Comparison of ENCODE assay signal across 13 cellular contexts in the genomic region with DNA sequence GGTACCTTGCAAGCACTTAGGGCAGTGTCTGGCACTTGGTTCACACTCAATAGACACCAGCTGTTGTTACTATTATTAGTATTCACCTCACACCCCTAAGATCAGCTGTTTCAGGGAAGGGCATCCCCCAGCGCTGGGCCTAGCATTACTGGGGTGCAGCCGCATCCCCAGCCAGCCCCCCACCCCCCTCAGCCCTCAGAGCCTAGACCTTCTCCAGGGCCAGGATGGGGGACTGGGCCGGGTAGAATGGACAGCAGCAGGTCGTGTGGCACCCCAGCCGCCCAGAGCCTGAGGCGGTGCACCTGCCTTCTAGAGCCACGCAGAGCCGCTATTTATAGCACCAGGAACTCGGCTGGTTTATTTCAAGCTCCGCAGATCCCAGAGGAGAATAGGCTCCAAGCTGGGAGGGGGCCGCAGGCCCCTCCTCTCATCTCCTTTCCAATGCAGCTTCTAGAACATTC.
DNase-seq lines count a peak whose midpoint lies in the region.
"Had no signal": no experiment of that assay in that cellular context is flagged by ENCODE, and none has a peak within 500 bp of the region (broad histone marks: within the 10 kb centered on the region; RNA-seq: fewer than 3 reads in every experiment).

No MANE protein-coding gene starts in this region.

- peak overlapping the region; percentile 53 for H3K27ac ChIP-seq in angular gyrus (ENCODE audit: low read depth, low read length)
- H3K27ac ChIP-seq: coronary artery had no signal

- DNase-seq in COLO668 (lab: John Stamatoyannopoulos, UW; ENCODE audit: unreplicated experiment) (peak; percentile 88), NCI-H2081 treated with DMSO at 0.1 percent for 48 hours (lab: John Stamatoyannopoulos, UW) (peak; percentile 56), midbrain (lab: John Stamatoyannopoulos, UW) (peak; percentile 1), SKM-1 treated with dmso at 0.1 percent for 144 hours (lab: John Stamatoyannopoulos, UW; ENCODE audit: unreplicated experiment) (no peak), AML-193 (lab: John Stamatoyannopoulos, UW) (no peak), NCI-H748 treated with DMSO at 0.1 percent for 48 hours (lab: John Stamatoyannopoulos, UW) (no peak), kidney tubule cell (ENCODE audit: low spot score) (no peak)
- DNase-seq: activated CD4-positive, CD25-positive, alpha-beta regulatory T cell treated with anti-CD3 and anti-CD28 coated beads, Interleukin-2, amount 50 U/mL, for 72 hours; activated gamma-delta T cell treated with Interleukin-2 at 50 U/mL for 16 hours; NCI-H1436 treated with DMSO at 0.1 percent for 48 hours; stimulated activated naive CD8-positive, alpha-beta T cell treated with anti-CD3 and anti-CD28 coated beads, Interleukin-15, Interleukin-2, amounts not matched to agents 100 U/mL and 50 U/mL, for 24 hours had no signal

Comparison
In these comparisons a context has a peak if more than half of its experiments do, and no peak if none do; other contexts are left out.
1. DNase-seq: peak in COLO668 (single experiment), NCI-H2081 treated with DMSO at 0.1 percent for 48 hours (single experiment) and midbrain (single experiment); none in SKM-1 treated with dmso at 0.1 percent for 144 hours (single experiment), AML-193 (0 of 2), NCI-H748 treated with DMSO at 0.1 percent for 48 hours (single experiment) and kidney tubule cell (single experiment).